In the genomic region with DNA sequence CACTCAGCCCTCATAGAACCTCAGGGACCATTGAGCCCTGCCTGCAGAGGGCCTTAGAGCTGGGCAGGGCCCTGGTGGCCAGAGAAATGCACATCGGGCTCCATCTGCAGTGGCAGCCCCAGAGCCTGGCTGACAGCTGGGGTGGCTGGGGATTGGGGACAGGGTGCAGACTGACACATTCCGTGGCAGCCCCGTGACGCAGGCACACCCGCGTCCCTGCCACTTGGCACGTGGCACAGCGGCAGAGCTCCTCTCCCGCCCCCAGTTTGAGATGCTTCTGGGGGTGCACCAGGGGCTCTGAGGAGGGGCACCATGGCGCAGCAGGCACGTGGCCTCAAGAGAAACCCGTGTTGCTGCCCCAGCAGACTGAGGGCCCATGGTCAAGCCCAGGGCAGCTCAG, we compare ENCODE assay signal across 2 cellular contexts.
A peak's percentile ranks its signal among the peaks of the same experiment; 100 is the strongest.
TF ChIP-seq lines count a peak whose summit lies in the region.

No MANE protein-coding gene starts in this region.

TF ChIP-seq in HEK293, 187 proteins besides CTCF, POLR2A, EP300 and RAD21:
- no peak for TF ChIP-seq ZNF555 (tag by site-specific recombination; conservative IDR thresholded peaks at IDR 0.05)
- no peak for TF ChIP-seq ZNF23 (tag by site-specific recombination; IDR thresholded peaks at IDR 0.05; ENCODE audit: borderline replicate concordance)
- TF ChIP-seq ZNF514 (tag by site-specific recombination; IDR thresholded peaks at IDR 0.05): no peak
- TF ChIP-seq, protein P1, sequence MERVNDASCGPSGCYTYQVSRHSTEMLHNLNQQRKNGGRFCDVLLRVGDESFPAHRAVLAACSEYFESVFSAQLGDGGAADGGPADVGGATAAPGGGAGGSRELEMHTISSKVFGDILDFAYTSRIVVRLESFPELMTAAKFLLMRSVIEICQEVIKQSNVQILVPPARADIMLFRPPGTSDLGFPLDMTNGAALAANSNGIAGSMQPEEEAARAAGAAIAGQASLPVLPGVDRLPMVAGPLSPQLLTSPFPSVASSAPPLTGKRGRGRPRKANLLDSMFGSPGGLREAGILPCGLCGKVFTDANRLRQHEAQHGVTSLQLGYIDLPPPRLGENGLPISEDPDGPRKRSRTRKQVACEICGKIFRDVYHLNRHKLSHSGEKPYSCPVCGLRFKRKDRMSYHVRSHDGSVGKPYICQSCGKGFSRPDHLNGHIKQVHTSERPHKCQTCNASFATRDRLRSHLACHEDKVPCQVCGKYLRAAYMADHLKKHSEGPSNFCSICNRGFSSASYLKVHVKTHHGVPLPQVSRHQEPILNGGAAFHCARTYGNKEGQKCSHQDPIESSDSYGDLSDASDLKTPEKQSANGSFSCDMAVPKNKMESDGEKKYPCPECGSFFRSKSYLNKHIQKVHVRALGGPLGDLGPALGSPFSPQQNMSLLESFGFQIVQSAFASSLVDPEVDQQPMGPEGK (tag by site-specific recombination; IDR thresholded peaks at IDR 0.05): no peak
- no peak for TF ChIP-seq ZSCAN16 (tag by site-specific recombination; IDR thresholded peaks at IDR 0.05)
- TF ChIP-seq, protein P2, sequence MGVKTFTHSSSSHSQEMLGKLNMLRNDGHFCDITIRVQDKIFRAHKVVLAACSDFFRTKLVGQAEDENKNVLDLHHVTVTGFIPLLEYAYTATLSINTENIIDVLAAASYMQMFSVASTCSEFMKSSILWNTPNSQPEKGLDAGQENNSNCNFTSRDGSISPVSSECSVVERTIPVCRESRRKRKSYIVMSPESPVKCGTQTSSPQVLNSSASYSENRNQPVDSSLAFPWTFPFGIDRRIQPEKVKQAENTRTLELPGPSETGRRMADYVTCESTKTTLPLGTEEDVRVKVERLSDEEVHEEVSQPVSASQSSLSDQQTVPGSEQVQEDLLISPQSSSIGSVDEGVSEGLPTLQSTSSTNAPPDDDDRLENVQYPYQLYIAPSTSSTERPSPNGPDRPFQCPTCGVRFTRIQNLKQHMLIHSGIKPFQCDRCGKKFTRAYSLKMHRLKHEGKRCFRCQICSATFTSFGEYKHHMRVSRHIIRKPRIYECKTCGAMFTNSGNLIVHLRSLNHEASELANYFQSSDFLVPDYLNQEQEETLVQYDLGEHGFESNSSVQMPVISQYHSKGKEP (tag by site-specific recombination; IDR thresholded peaks at IDR 0.05): no peak
- no peak for TF ChIP-seq ZNF529 (tag by site-specific recombination; IDR thresholded peaks at IDR 0.05; ENCODE audit: insufficient replicate concordance)
- TF ChIP-seq ZNF610 (tag by site-specific recombination; IDR thresholded peaks at IDR 0.05; ENCODE audit: borderline replicate concordance): no peak
- no peak for TF ChIP-seq ZNF585B (tag by site-specific recombination; IDR thresholded peaks at IDR 0.05)
- no peak for TF ChIP-seq ZNF140 (tag by site-specific recombination; IDR thresholded peaks at IDR 0.05)
- TF ChIP-seq, protein P3, sequence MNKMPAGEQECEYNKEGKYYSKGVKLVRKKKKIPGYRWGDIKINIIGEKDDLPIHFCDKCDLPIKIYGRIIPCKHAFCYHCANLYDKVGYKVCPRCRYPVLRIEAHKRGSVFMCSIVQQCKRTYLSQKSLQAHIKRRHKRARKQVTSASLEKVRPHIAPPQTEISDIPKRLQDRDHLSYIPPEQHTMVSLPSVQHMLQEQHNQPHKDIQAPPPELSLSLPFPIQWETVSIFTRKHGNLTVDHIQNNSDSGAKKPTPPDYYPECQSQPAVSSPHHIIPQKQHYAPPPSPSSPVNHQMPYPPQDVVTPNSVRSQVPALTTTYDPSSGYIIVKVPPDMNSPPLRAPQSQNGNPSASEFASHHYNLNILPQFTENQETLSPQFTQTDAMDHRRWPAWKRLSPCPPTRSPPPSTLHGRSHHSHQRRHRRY (tag by site-specific recombination; IDR thresholded peaks at IDR 0.05): no peak
- TF ChIP-seq ZSCAN30 (tag by site-specific recombination; IDR thresholded peaks at IDR 0.05): no peak
- TF ChIP-seq ZNF621 (tag by site-specific recombination; IDR thresholded peaks at IDR 0.05): no peak
- TF ChIP-seq, protein P4, sequence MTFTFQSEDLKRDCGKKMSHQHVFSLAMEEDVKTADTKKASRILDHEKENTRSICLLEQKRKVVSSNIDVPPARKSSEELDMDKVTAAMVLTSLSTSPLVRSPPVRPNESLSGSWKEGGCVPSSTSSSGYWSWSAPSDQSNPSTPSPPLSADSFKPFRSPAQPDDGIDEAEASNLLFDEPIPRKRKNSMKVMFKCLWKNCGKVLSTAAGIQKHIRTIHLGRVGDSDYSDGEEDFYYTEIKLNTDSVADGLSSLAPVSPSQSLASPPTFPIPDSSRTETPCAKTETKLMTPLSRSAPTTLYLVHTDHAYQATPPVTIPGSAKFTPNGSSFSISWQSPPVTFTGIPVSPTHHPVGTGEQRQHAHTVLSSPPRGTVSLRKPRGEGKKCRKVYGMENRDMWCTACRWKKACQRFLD (tag by site-specific recombination; IDR thresholded peaks at IDR 0.05): no peak
- no peak for TF ChIP-seq ZNF423 (tag by site-specific recombination; IDR thresholded peaks at IDR 0.05)
- TF ChIP-seq ZNF433 (tag by site-specific recombination; IDR thresholded peaks at IDR 0.05; ENCODE audit: low read depth): no peak
- no peak for TF ChIP-seq ZNF660 (tag by site-specific recombination; IDR thresholded peaks at IDR 0.05)
TF ChIP-seq in HEK293: peak in this region for 0.

TF ChIP-seq in K562, 482 proteins besides CTCF, POLR2A, EP300 and RAD21:
- TF ChIP-seq, protein P5, sequence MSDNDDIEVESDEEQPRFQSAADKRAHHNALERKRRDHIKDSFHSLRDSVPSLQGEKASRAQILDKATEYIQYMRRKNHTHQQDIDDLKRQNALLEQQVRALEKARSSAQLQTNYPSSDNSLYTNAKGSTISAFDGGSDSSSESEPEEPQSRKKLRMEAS (CRISPR knock-in tag; IDR thresholded peaks at IDR 0.05): peak; percentile 29; the same call in 1 of the 2 replicates
- no peak for TF ChIP-seq SPI1 (IDR thresholded peaks at IDR 0.05; ENCODE audit: borderline replicate concordance, low read depth, low read length)
